ENCODE assay signal across 16 cellular contexts in the genomic region with DNA sequence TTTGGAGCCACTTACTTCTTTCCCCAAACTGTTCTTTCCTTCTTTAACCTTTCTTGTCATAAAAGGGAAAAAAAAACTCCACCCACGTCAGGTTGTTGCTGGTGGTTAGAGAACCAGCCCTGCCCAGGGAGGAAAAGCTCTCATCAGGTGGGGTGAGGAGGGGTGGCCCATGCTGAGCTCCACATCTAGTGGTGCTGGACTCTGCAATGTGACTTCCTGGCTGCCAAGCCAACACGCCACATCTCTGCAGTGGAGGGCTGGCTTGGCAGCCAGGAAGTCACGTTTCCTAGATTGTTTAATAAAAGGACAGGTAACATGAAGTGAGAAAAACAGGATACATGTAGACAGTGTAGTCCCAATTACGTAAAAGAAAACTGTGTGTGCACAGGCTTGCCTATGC. TPM values are rescaled to one million over a fixed set of nuclear protein-coding genes. Genes with fewer than 3 reads are reported as not detected.
DNase-seq lines count a peak whose midpoint lies in the region; ATAC-seq and TF ChIP-seq lines count a peak whose summit lies in the region.
"Had no signal": no experiment of that assay in that cellular context is flagged by ENCODE, and none has a peak within 500 bp of the region (broad histone marks: within the 10 kb centered on the region; RNA-seq: fewer than 3 reads in every experiment).

No MANE protein-coding gene starts in this region.

- no peak overlapping the region for H2BK12ac ChIP-seq in neuronal stem cell (ENCODE audit: low read length)

- H3K9me3 ChIP-seq in body of pancreas (no peaks in the 10 kb centered on the region), neuronal stem cell (replicated peaks in 1 of 2; ENCODE audit: control insufficient read depth in 2 of 2, insufficient read depth in 1 of 2, low read depth in 1 of 2, low read length in 2 of 2) (no peaks in the 10 kb centered on the region)
- H3K9me3 ChIP-seq: Caco-2 had no signal

- no peaks in the 10 kb centered on the region for H3K4me1 ChIP-seq in body of pancreas
- H3K4me1 ChIP-seq in neuronal stem cell (ENCODE audit: control insufficient read depth in 2 of 2, insufficient read depth in 1 of 2, low read depth in 1 of 2, low read length in 2 of 2): peaks cover 7 to 31% of the 10 kb centered on the region in 2 donors

- H3K27ac Mint-ChIP-seq in activated T-helper 2 cell treated with anti-CD3 and anti-CD28 coated beads, Interferon-gamma antibody, Interleukin-2, Interleukin-4, amounts not matched to agents 10 μg/mL and 5 μg/mL and 100 μg/mL, durations not matched to agents 14 hours and 24 hours and 36 hours: no peak overlapping the region

- H2BK15ac ChIP-seq in neuronal stem cell (ENCODE audit: low read length): no peak overlapping the region

- no peaks in the 10 kb centered on the region for H3K9me3 Mint-ChIP-seq in activated T-helper 2 cell treated with anti-CD3 and anti-CD28 coated beads, Interferon-gamma antibody, Interleukin-2, Interleukin-4, amounts not matched to agents 10 μg/mL and 5 μg/mL and 100 μg/mL, durations not matched to agents 14 hours and 24 hours and 36 hours

- H3K27me3 ChIP-seq in body of pancreas (no peaks in the 10 kb centered on the region), neuronal stem cell (ENCODE audit: control insufficient read depth in 3 of 3, insufficient read depth in 3 of 3, low read depth in 1 of 3, low read length in 3 of 3) (peaks cover 0 to 49% (median 0%) of the 10 kb centered on the region in 3 experiments)

- 44 to 66% methylated on average over 4 of the region's 4 CpGs for WGBS in body of pancreas, 2 donors
- no CpG with 5 or more reads among the region's 4 CpGs for WGBS in neuronal stem cell (ENCODE audit: extremely low coverage in 2 of 2, insufficient read length in 2 of 2, insufficient replicate concordance in 1 of 2), 2 donors

- H4K8ac ChIP-seq in neuronal stem cell (ENCODE audit: low read depth, low read length): no peak overlapping the region

- H3K27ac ChIP-seq in body of pancreas: no peak overlapping the region
- peak overlapping the region; percentile 73 for H3K27ac ChIP-seq in neuronal stem cell (replicated peaks; ENCODE audit: low read length)
- H3K27ac ChIP-seq: GM23248 had no signal

- TF ChIP-seq POLR2A in body of pancreas (IDR thresholded peaks at IDR 0.05): no peak

- no peak overlapping the region for H3K4me3 Mint-ChIP-seq in activated T-helper 2 cell treated with anti-CD3 and anti-CD28 coated beads, Interferon-gamma antibody, Interleukin-2, Interleukin-4, amounts not matched to agents 10 μg/mL and 5 μg/mL and 100 μg/mL, durations not matched to agents 14 hours and 24 hours and 36 hours (ENCODE audit: low read depth)

- no peak overlapping the region for H3K9ac ChIP-seq in neuronal stem cell (ENCODE audit: low read depth, low read length, poor library complexity)
- H3K9ac ChIP-seq: GM23248 had no signal

- H3K23ac ChIP-seq in neuronal stem cell (ENCODE audit: low read depth, low read length, poor library complexity): no peak overlapping the region

- H3K4me2 ChIP-seq in neuronal stem cell (ENCODE audit: insufficient read depth, low read length, poor library complexity, severe bottlenecking): peak overlapping the region; percentile 36

- no peaks in the 10 kb centered on the region for H3K36me3 Mint-ChIP-seq in activated T-helper 2 cell treated with anti-CD3 and anti-CD28 coated beads, Interferon-gamma antibody, Interleukin-2, Interleukin-4, amounts not matched to agents 10 μg/mL and 5 μg/mL and 100 μg/mL, durations not matched to agents 14 hours and 24 hours and 36 hours (ENCODE audit: low read depth)

- no peak overlapping the region for H3K14ac ChIP-seq in neuronal stem cell (ENCODE audit: low read length)

- no peaks in the 10 kb centered on the region for H3K79me1 ChIP-seq in neuronal stem cell (ENCODE audit: low read depth, low read length)

- no peak overlapping the region for H2BK5ac ChIP-seq in neuronal stem cell (ENCODE audit: low read length)

- intact Hi-C loops in body of pancreas (cut with DNase I): no loop called here
- intact Hi-C loops in activated T-helper 2 cell treated with anti-CD3 and anti-CD28 coated beads, Interferon-gamma antibody, Interleukin-2, Interleukin-4, amounts not matched to agents 10 μg/mL and 5 μg/mL and 100 μg/mL, durations not matched to agents 14 hours and 24 hours and 36 hours (cut with micrococcal nuclease): no loop called here

- H3K4me1 Mint-ChIP-seq in activated T-helper 2 cell treated with anti-CD3 and anti-CD28 coated beads, Interferon-gamma antibody, Interleukin-2, Interleukin-4, amounts not matched to agents 10 μg/mL and 5 μg/mL and 100 μg/mL, durations not matched to agents 14 hours and 24 hours and 36 hours (ENCODE audit: low read depth): no peaks in the 10 kb centered on the region

- no peak overlapping the region for H2AK5ac ChIP-seq in neuronal stem cell (ENCODE audit: low read depth, low read length)

- peaks cover 4% of the 10 kb centered on the region for H3K27me3 Mint-ChIP-seq in activated T-helper 2 cell treated with anti-CD3 and anti-CD28 coated beads, Interferon-gamma antibody, Interleukin-2, Interleukin-4, amounts not matched to agents 10 μg/mL and 5 μg/mL and 100 μg/mL, durations not matched to agents 14 hours and 24 hours and 36 hours (ENCODE audit: low read depth)

- DNase-seq in DMS153 treated with DMSO at 0.1 percent for 48 hours (lab: John Stamatoyannopoulos, UW; ENCODE audit: unreplicated experiment) (peak; percentile 75), NCI-H146 (lab: John Stamatoyannopoulos, UW) (peak; percentile 21), body of pancreas (peak in 1 of 4 donors; percentile 32), neuronal stem cell (ENCODE audit: low spot score) (no peak), GM03348 (ENCODE audit: low spot score) (no peak), NCI-H1417 treated with DMSO at 0.1 percent for 48 hours (lab: John Stamatoyannopoulos, UW) (no peak)
- DNase-seq in activated T-helper 2 cell treated with anti-CD3 and anti-CD28 coated beads, Interferon-gamma antibody, Interleukin-2, Interleukin-4, amounts not matched to agents 10 μg/mL and 5 μg/mL and 100 μg/mL, durations not matched to agents 14 hours and 24 hours and 36 hours (ENCODE audit: low spot score): no peak
- DNase-seq: AML-193, Caco-2, GM23248, KG1, NCI-H1930, NCI-H446, SHP77 treated with DMSO at 0.1 percent for 48 hours had no signal

- ATAC-seq in body of pancreas (peak; percentile 30), HG03354 (IDR thresholded peaks at IDR 0.05; ENCODE audit: poor library complexity, severe bottlenecking, unreplicated experiment) (no peak)

- H3K4me3 ChIP-seq in body of pancreas (no peak overlapping the region), neuronal stem cell (ENCODE audit: low read length in 2 of 2) (no peak overlapping the region)
- H3K4me3 ChIP-seq: GM23248 had no signal

- TF ChIP-seq CTCF in body of pancreas (IDR thresholded peaks at IDR 0.05): no peak

- H3K18ac ChIP-seq in neuronal stem cell (ENCODE audit: low read length): no peak overlapping the region

- no peak overlapping the region for H3K4ac ChIP-seq in neuronal stem cell (ENCODE audit: low read length)

- H4K91ac ChIP-seq in neuronal stem cell (ENCODE audit: low read depth, low read length, poor library complexity): no peak overlapping the region

- H3K36me3 ChIP-seq in body of pancreas (replicated peaks in 1 of 2; ENCODE audit: insufficient read depth in 1 of 2, low read depth in 2 of 2) (no peaks in the 10 kb centered on the region), neuronal stem cell (replicated peaks in 1 of 2; ENCODE audit: control insufficient read depth in 2 of 2, insufficient read depth in 2 of 2, low read length in 2 of 2) (no peaks in the 10 kb centered on the region)

- no peak overlapping the region for H2BK120ac ChIP-seq in neuronal stem cell (ENCODE audit: low read depth, low read length)

- H2AFZ ChIP-seq in neuronal stem cell (ENCODE audit: low read length): peak overlapping the region; percentile 38
- H2AFZ ChIP-seq: GM23248 had no signal

RNA-seq across cellular contexts. Expression of gene WIPF3, which starts 37.4 kb away (rescaled TPM):
- 1 to 10 TPM in 1 of 2 donors, under 1 TPM in 1; 0.33 to 1.0 TPM for total RNA-seq in body of pancreas
- 14.8 TPM for polyA plus RNA-seq in neuronal stem cell (2013, experiment 1 of 2)
- polyA plus RNA-seq in neuronal stem cell (2013, experiment 2 of 2): 15.7 TPM
- not detected in 2 replicates for total RNA-seq in activated T-helper 2 cell treated with anti-CD3 and anti-CD28 coated beads, Interferon-gamma antibody, Interleukin-2, Interleukin-4, amounts not matched to agents 10 μg/mL and 5 μg/mL and 100 μg/mL, durations not matched to agents 14 hours and 24 hours and 36 hours
- total RNA-seq: GM23248, MCF 10A had no signal
- polyA plus RNA-seq: GM23248 had no signal

Comparison
In these comparisons a context has a peak if more than half of its experiments do, and no peak if none do; other contexts are left out.
1. DNase-seq: peak in DMS153 treated with DMSO at 0.1 percent for 48 hours (single experiment) and NCI-H146 (single experiment); none in neuronal stem cell (single experiment), GM03348 (single experiment), NCI-H1417 treated with DMSO at 0.1 percent for 48 hours (single experiment) and activated T-helper 2 cell treated with anti-CD3 and anti-CD28 coated beads, Interferon-gamma antibody, Interleukin-2, Interleukin-4, amounts not matched to agents 10 μg/mL and 5 μg/mL and 100 μg/mL, durations not matched to agents 14 hours and 24 hours and 36 hours (single experiment).